Comparison of ENCODE assay signal across 11 cellular contexts in the genomic region with DNA sequence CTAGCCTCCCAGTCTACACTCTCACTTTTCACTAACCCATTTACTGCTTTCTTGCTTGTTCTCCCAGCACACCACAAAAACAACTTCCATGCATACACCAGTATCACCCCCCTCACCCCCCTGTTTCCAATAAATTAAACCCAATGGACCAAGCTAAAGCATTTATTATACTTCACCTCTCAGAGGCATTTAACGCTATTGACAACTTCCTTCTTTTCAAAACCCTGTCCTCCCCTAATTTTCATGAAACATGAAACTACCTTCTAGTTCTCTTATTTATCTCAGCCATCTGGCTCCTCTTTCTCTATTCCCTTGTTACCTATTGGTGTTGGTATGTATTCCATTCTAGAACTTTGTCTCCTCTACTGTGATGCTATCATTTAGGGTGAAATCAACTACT. TPM values are rescaled to one million over a fixed set of nuclear protein-coding genes. Genes with fewer than 3 reads are reported as not detected.
DNase-seq lines count a peak whose midpoint lies in the region; ATAC-seq and TF ChIP-seq lines count a peak whose summit lies in the region.
"Had no signal": no experiment of that assay in that cellular context is flagged by ENCODE, and none has a peak within 500 bp of the region (broad histone marks: within the 10 kb centered on the region; RNA-seq: fewer than 3 reads in every experiment).

No MANE protein-coding gene starts in this region.

- no peak for TF ChIP-seq CTCF in activated B cell treated with CpG ODN at 0.5 μM for 24 hours (IDR thresholded peaks at IDR 0.05)
- no peak for TF ChIP-seq CTCF in omental fat pad (IDR thresholded peaks at IDR 0.05)

- H3K4me3 Mint-ChIP-seq in activated naive CD4-positive, alpha-beta T cell treated with anti-CD3 and anti-CD28 coated beads, Interleukin-2, amount 50 U/mL, for 24 hours = peak overlapping the region; percentile 63
- peak overlapping the region; percentile 74 for H3K4me3 Mint-ChIP-seq in activated B cell treated with CpG ODN at 0.5 μM for 24 hours
- peak overlapping the region; percentile 9 to 77 for H3K4me3 Mint-ChIP-seq in stimulated activated naive CD8-positive, alpha-beta T cell treated with anti-CD3 and anti-CD28 coated beads, Interleukin-15, amount 100 ng/mL, for 72 hours

- no peaks in the 10 kb centered on the region for H3K9me3 Mint-ChIP-seq in activated naive CD4-positive, alpha-beta T cell treated with anti-CD3 and anti-CD28 coated beads, Interleukin-2, amount 50 U/mL, for 24 hours
- peaks cover 2% of the 10 kb centered on the region for H3K9me3 Mint-ChIP-seq in activated B cell treated with CpG ODN at 0.5 μM for 24 hours
- H3K9me3 Mint-ChIP-seq in stimulated activated naive CD8-positive, alpha-beta T cell treated with anti-CD3 and anti-CD28 coated beads, Interleukin-15, amount 100 ng/mL, for 72 hours = no peaks in the 10 kb centered on the region

- no peaks in the 10 kb centered on the region for H3K27me3 Mint-ChIP-seq in activated naive CD4-positive, alpha-beta T cell treated with anti-CD3 and anti-CD28 coated beads, Interleukin-2, amount 50 U/mL, for 24 hours
- no peaks in the 10 kb centered on the region for H3K27me3 Mint-ChIP-seq in activated B cell treated with CpG ODN at 0.5 μM for 24 hours
- no peaks in the 10 kb centered on the region for H3K27me3 Mint-ChIP-seq in stimulated activated naive CD8-positive, alpha-beta T cell treated with anti-CD3 and anti-CD28 coated beads, Interleukin-15, amount 100 ng/mL, for 72 hours

- peak overlapping the region; percentile 92 for H3K27ac Mint-ChIP-seq in activated naive CD4-positive, alpha-beta T cell treated with anti-CD3 and anti-CD28 coated beads, Interleukin-2, amount 50 U/mL, for 24 hours
- peak overlapping the region; percentile 97 for H3K27ac Mint-ChIP-seq in activated B cell treated with CpG ODN at 0.5 μM for 24 hours
- peak overlapping the region in 1 of 2 donors; percentile 90 for H3K27ac Mint-ChIP-seq in stimulated activated naive CD8-positive, alpha-beta T cell treated with anti-CD3 and anti-CD28 coated beads, Interleukin-15, amount 100 ng/mL, for 72 hours

- CTCF ChIA-PET in activated B cell treated with CpG ODN at 0.5 μM for 24 hours (lab: Charles Lee) = interaction anchor here (1.1 kb wide), 1 partner anchor 50 kb away, joined by 3 read pairs; no protein-coding TSS in a partner anchor

- intact Hi-C loops in activated B cell treated with CpG ODN at 0.5 μM for 24 hours (cut with micrococcal nuclease) = loop anchor here (1.0 kb wide), 2 partner anchors 8 to 50 kb away; no protein-coding TSS in a partner anchor

- DNase-seq in activated naive CD4-positive, alpha-beta T cell treated with anti-CD3 and anti-CD28 coated beads, Interleukin-2, amount 50 U/mL, for 16 hours = no peak
- DNase-seq in activated B cell treated with CpG ODN at 0.5 μM for 24 hours = no peak
- DNase-seq in stimulated activated naive CD8-positive, alpha-beta T cell treated with anti-CD3 and anti-CD28 coated beads, Interleukin-15, amount 100 ng/mL, for 72 hours = no peak
- DNase-seq in omental fat pad (ENCODE audit: low spot score) = no peak
- no peak for DNase-seq in HT-29 (ENCODE audit: low spot score)
- DNase-seq: stomach had no signal

- POLR2A ChIA-PET in activated B cell treated with CpG ODN at 0.5 μM for 24 hours (lab: Charles Lee) = interaction anchor here (0.7 to 9.3 kb wide), 12 partner anchors 10 to 128 kb away, joined by 3 to 80 read pairs (median 5); a partner anchor contains a TSS

- peaks cover 95% of the 10 kb centered on the region for H3K4me1 Mint-ChIP-seq in activated naive CD4-positive, alpha-beta T cell treated with anti-CD3 and anti-CD28 coated beads, Interleukin-2, amount 50 U/mL, for 24 hours
- peaks cover 88% of the 10 kb centered on the region for H3K4me1 Mint-ChIP-seq in activated B cell treated with CpG ODN at 0.5 μM for 24 hours
- H3K4me1 Mint-ChIP-seq in stimulated activated naive CD8-positive, alpha-beta T cell treated with anti-CD3 and anti-CD28 coated beads, Interleukin-15, amount 100 ng/mL, for 72 hours = peaks cover 88% of the 10 kb centered on the region

- H3K36me3 Mint-ChIP-seq in activated naive CD4-positive, alpha-beta T cell treated with anti-CD3 and anti-CD28 coated beads, Interleukin-2, amount 50 U/mL, for 24 hours = peaks cover 48% of the 10 kb centered on the region
- H3K36me3 Mint-ChIP-seq in activated B cell treated with CpG ODN at 0.5 μM for 24 hours (ENCODE audit: low read depth) = peaks cover 62% of the 10 kb centered on the region

- ATAC-seq in HG03432 (IDR thresholded peaks at IDR 0.05; ENCODE audit: unreplicated experiment) = peak; percentile 27
- peak; percentile 67 for ATAC-seq in activated B cell treated with CpG ODN at 0.5 μM for 24 hours (ENCODE audit: low read depth)
- ATAC-seq in stimulated activated naive CD8-positive, alpha-beta T cell treated with anti-CD3 and anti-CD28 coated beads, Interleukin-15, amount 100 ng/mL, for 72 hours = no peak
- no peak for ATAC-seq in omental fat pad (ENCODE audit: low FRiP score)
- no peak for ATAC-seq in HG03460 (IDR thresholded peaks at IDR 0.05; ENCODE audit: unreplicated experiment)

RNA-seq across cellular contexts. Expression of a gene that starts 32.3 kb away (rescaled TPM):
- total RNA-seq in activated B cell treated with CpG ODN at 0.5 μM for 24 hours (426 and 506 TPM in 2 replicates), omental fat pad (100 to 1,000 TPM in 1 of 4 donors, 10 to 100 TPM in 3; 36.5 to 127 (median 67.1) TPM)
- total RNA-seq in HT-29 (2014; rRNA removed; shearing (Covaris generic)) = not detected in 2 replicates
- total RNA-seq: chondrocyte, pulmonary artery endothelial cell had no signal

Comparison
In these comparisons a context has a peak if more than half of its experiments do, and no peak if none do; other contexts are left out.
1. ATAC-seq: peak in HG03432 (single experiment) and activated B cell treated with CpG ODN at 0.5 μM for 24 hours (single experiment); none in stimulated activated naive CD8-positive, alpha-beta T cell treated with anti-CD3 and anti-CD28 coated beads, Interleukin-15, amount 100 ng/mL, for 72 hours (single experiment), omental fat pad (single experiment) and HG03460 (single experiment).
2. RNA of a gene that starts 32.3 kb away (total RNA-seq): 426 to 506 TPM in activated B cell treated with CpG ODN at 0.5 μM for 24 hours and 36.5 to 127 TPM in omental fat pad; not detected in HT-29; every median in the first group is over 10 times any median in the second.
3. Peak in every context shown above with its lines, with median percentiles within 50 percentile points of each other: H3K4me3 Mint-ChIP-seq.